ENCODE assay signal across 8 cellular contexts in the genomic region with DNA sequence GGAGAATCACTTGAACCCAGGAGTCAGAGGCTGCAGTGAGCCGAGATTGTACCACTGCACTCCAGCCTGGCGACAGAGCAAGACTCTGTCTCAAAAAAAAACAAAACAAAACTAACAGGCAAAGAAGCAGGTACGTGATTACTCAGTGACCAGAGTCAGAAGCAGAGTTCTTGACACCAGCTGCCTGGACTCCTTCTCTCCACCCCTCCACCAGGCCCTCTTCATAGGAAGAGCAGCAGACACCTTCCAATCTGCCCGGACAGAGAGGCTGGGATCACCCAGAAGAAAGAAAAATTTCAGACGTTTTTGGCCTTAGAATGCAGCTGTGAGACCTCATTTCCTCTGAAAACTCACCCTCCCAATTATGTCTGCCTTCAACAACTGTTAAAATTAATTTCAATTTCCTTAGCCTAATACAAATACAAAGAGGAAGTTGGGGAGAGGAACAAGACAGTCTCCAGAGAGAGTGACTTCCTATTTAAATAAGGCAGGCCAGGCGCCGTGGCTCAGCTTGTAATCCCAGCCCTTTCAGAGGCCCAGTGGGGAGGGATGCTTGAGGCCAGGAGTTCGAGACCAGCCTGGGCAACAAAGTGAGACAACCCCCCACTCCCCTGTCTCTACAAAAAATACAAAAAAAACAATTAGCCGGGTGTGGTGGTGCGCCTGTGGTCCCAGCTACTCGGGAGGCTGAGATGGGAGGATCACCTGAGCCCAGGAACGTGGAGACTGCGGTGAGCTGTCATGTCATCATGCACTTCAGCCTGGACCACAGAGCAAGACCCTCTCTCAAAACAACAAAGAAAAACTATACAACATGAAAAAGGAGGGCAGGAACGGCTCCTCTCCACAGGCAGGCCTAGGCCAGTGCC. TPM values are rescaled to one million over a fixed set of nuclear protein-coding genes. Genes with fewer than 3 reads are reported as not detected.
DNase-seq lines count a peak whose midpoint lies in the region; ATAC-seq, FAIRE-seq and TF ChIP-seq lines count a peak whose summit lies in the region.

No MANE protein-coding gene starts in this region.

- H2AFZ ChIP-seq in SK-N-SH (ENCODE audit: low read depth) (no peak overlapping the region), PC-9 (no peak overlapping the region), H1 (ENCODE audit: low read length) (no peak overlapping the region), neural cell (ENCODE audit: low read depth, low read length) (no peak overlapping the region)

- H4K20me1 ChIP-seq in SK-N-SH (ENCODE audit: insufficient read depth) (peaks cover 20% of the 10 kb centered on the region; the same call in 1 of the 2 replicates), PC-9 (ENCODE audit: insufficient read depth) (0 out of 2 replicates have a peak, but pooled peaks cover 6% of the 10 kb centered on the region), H1 (replicated peaks in 1 of 2; ENCODE audit: control insufficient read depth in 1 of 2, insufficient read depth in 2 of 2, low read length in 2 of 2) (peaks cover 5 to 13% of the 10 kb centered on the region in 2 experiments), neural cell (ENCODE audit: insufficient read depth) (peaks cover 4% of the 10 kb centered on the region)

- TSS peak; percentile 50 for BruUV-seq in PC-9 (replicated peaks; lab: Mats Ljungman, UMichigan)

- H3K9me2 ChIP-seq in SK-N-SH (no peaks in the 10 kb centered on the region), PC-9 (ENCODE audit: insufficient read depth) (no peaks in the 10 kb centered on the region), neural cell (ENCODE audit: insufficient read depth, low read length) (no peaks in the 10 kb centered on the region)

- no peak overlapping the region for H3K23ac ChIP-seq in H1 (ENCODE audit: insufficient read length)

- no peaks in the 10 kb centered on the region for H3K9me3 ChIP-seq in SK-N-SH
- no peaks in the 10 kb centered on the region for H3K9me3 ChIP-seq in PC-9 (ENCODE audit: insufficient read depth, low read depth)
- H3K9me3 ChIP-seq in H1 (ENCODE audit: insufficient read depth in 2 of 2, low read depth in 1 of 2, low read length in 1 of 2): no peaks in the 10 kb centered on the region
- no peaks in the 10 kb centered on the region for H3K9me3 ChIP-seq in neural cell (ENCODE audit: low read length)

- no peak for TF ChIP-seq POLR2A in H1 (IDR thresholded peaks at IDR 0.05; ENCODE audit: control extremely low read depth in 1 of 2, low read depth in 2 of 2, low read length in 2 of 2)

- TF ChIP-seq EP300 in SK-N-SH (IDR thresholded peaks at IDR 0.05; ENCODE audit: borderline replicate concordance in 1 of 2, low read depth in 1 of 2, low read length in 1 of 2): no peak
- no peak for TF ChIP-seq EP300 in H1 (IDR thresholded peaks at IDR 0.05; ENCODE audit: borderline replicate concordance in 1 of 2, low read depth in 2 of 2, low read length in 2 of 2)
- TF ChIP-seq EP300 in neural cell (conservative IDR thresholded peaks at IDR 0.05; ENCODE audit: poor library complexity, severe bottlenecking): no peak

- no peak overlapping the region for H3K4ac ChIP-seq in H1 (replicated peaks; ENCODE audit: insufficient read length, low read depth, low read length)

- no peak overlapping the region for H3K56ac ChIP-seq in H1 (replicated peaks; ENCODE audit: insufficient read length, low read depth, low read length)

- H3K79me2 ChIP-seq in SK-N-SH (ENCODE audit: insufficient read depth): peaks cover 40% of the 10 kb centered on the region
- peaks cover 26% of the 10 kb centered on the region; the same call in 1 of the 2 replicates for H3K79me2 ChIP-seq in PC-9 (ENCODE audit: low read depth)
- peaks cover 0 to 6% of the 10 kb centered on the region in 2 experiments; a peak in 1 of 4 replicates for H3K79me2 ChIP-seq in H1 (ENCODE audit: control insufficient read depth in 1 of 2, insufficient read depth in 2 of 2, low read length in 2 of 2)
- H3K79me2 ChIP-seq in neural cell (replicated peaks; ENCODE audit: insufficient read depth, low read length): peaks cover 39% of the 10 kb centered on the region

- H3F3A ChIP-seq in SK-N-SH (replicated peaks; ENCODE audit: insufficient read depth) (no peaks in the 10 kb centered on the region), PC-9 (ENCODE audit: insufficient read depth, low read depth) (peaks cover 11% of the 10 kb centered on the region), neural cell (ENCODE audit: insufficient read depth, low read length, poor library complexity, severe bottlenecking) (no peaks in the 10 kb centered on the region)

- TF ChIP-seq RAD21 in SK-N-SH (IDR thresholded peaks at IDR 0.05; ENCODE audit: low read length) (no peak), H1 (IDR thresholded peaks at IDR 0.05 in 1 of 2, conservative IDR thresholded peaks at IDR 0.05 in 1 of 2; ENCODE audit: low read depth in 2 of 2, low read length in 2 of 2) (no peak), neural cell (conservative IDR thresholded peaks at IDR 0.05) (no peak)

- CTCF ChIA-PET in SK-N-SH (lab: Yijun Ruan, JAX): interaction anchor here (0.6 kb wide), 1 partner anchor 73 kb away, joined by 3 read pairs; no protein-coding TSS in a partner anchor
- CTCF ChIA-PET in PC-9 (lab: Charles Lee): no interaction called here
- CTCF ChIA-PET in H1 (lab: Charles Lee; ENCODE audit: partially characterized antibody): interaction anchor here (0.6 to 3.1 kb wide), 3 partner anchors 12 to 191 kb away, joined by 3 to 15 read pairs (median 4); no protein-coding TSS in a partner anchor

- no peak overlapping the region for H4K91ac ChIP-seq in H1 (replicated peaks; ENCODE audit: insufficient read length, low read length)

- H2BK15ac ChIP-seq in H1 (ENCODE audit: low read length): no peak overlapping the region

- TF ChIP-seq CTCF in SK-N-SH (IDR thresholded peaks at IDR 0.05) (no peak), PC-9 (conservative IDR thresholded peaks at IDR 0.05) (no peak), H1 (IDR thresholded peaks at IDR 0.05; ENCODE audit: control extremely low read depth in 1 of 3, insufficient read depth in 1 of 3, low read depth in 1 of 3, low read length in 3 of 3) (no peak), neural cell (IDR thresholded peaks at IDR 0.05; ENCODE audit: poor library complexity, severe bottlenecking) (no peak)

- WGBS in SK-N-SH (ENCODE audit: low lambda C conversion rate): 85% methylated on average over 14 of the region's 14 CpGs
- WGBS in H1 (ENCODE audit: extremely low coverage in 1 of 2, insufficient coverage in 1 of 2, insufficient read length in 1 of 2, insufficient replicate concordance in 2 of 2, low coverage in 1 of 2, low lambda C conversion rate in 2 of 2, missing lambda C conversion rate in 1 of 2), 2 experiments: 85% methylated on average over 14 of the region's 14 CpGs; no CpG with 5 or more reads in 1 of the 2 experiments

- no peak overlapping the region for H2BK5ac ChIP-seq in H1 (ENCODE audit: low read depth, low read length)

- H4K8ac ChIP-seq in H1 (ENCODE audit: extremely low read depth, insufficient read depth, low read length): no peak overlapping the region

- intact Hi-C loops in PC-9 (cut with micrococcal nuclease; ENCODE audit: unreplicated experiment): no loop called here

- no peak overlapping the region for H2BK20ac ChIP-seq in H1 (ENCODE audit: low read length)

- H3K9ac ChIP-seq in SK-N-SH (no peak overlapping the region), H1 (replicated peaks in 1 of 4; ENCODE audit: extremely low read depth in 1 of 4, low read depth in 3 of 4, low read length in 3 of 4) (no peak overlapping the region), neural cell (ENCODE audit: low read length) (peak overlapping the region; percentile 85)

- H3K79me1 ChIP-seq in H1 (ENCODE audit: low read depth, low read length): peaks cover 3% of the 10 kb centered on the region; the same call in 1 of the 2 replicates

- POLR2A ChIA-PET in SK-N-SH (lab: Yijun Ruan, JAX) (no interaction called here), PC-9 (lab: Charles Lee; ENCODE audit: unreplicated experiment) (no interaction called here), H1 (lab: Charles Lee; ENCODE audit: partially characterized antibody) (interaction anchor here (1.0 to 2.0 kb wide), 3 partner anchors 10 to 18 kb away, joined by 3 to 8 read pairs (median 5); no protein-coding TSS in a partner anchor)

- H3K27me3 ChIP-seq in SK-N-SH (ENCODE audit: insufficient read depth): no peaks in the 10 kb centered on the region
- no peaks in the 10 kb centered on the region for H3K27me3 ChIP-seq in PC-9 (ENCODE audit: insufficient read depth, low read depth)
- peaks cover 10 to 40% (median 34%) of the 10 kb centered on the region in 4 experiments for H3K27me3 ChIP-seq in H1 (replicated peaks in 1 of 4; ENCODE audit: control insufficient read depth in 3 of 4, extremely low read depth in 1 of 4, insufficient read depth in 3 of 4, low read length in 3 of 4)
- H3K27me3 ChIP-seq in neural cell (ENCODE audit: insufficient read depth, low read depth, low read length): no peaks in the 10 kb centered on the region

- no peak overlapping the region for H2AK5ac ChIP-seq in H1 (ENCODE audit: low read depth, low read length)

- ATAC-seq in SK-N-SH treated with all-trans-retinoic acid at 6 μM for 48 hours (no peak), GM21423 (IDR thresholded peaks at IDR 0.05; ENCODE audit: unreplicated experiment) (no peak)

- H4K5ac ChIP-seq in H1 (ENCODE audit: insufficient read length, low read depth, low read length): no peak overlapping the region

- peaks cover 0 to 3% of the 10 kb centered on the region in 2 experiments for H3K36me3 ChIP-seq in SK-N-SH (replicated peaks in 1 of 2; ENCODE audit: control insufficient read depth in 1 of 2, insufficient read depth in 2 of 2, low read length in 1 of 2)
- H3K36me3 ChIP-seq in PC-9 (ENCODE audit: low read depth): no peaks in the 10 kb centered on the region
- no peaks in the 10 kb centered on the region for H3K36me3 ChIP-seq in H1 (ENCODE audit: control insufficient read depth in 2 of 4, insufficient read depth in 4 of 4, low read length in 3 of 4)
- no peaks in the 10 kb centered on the region for H3K36me3 ChIP-seq in neural cell (ENCODE audit: insufficient read depth, low read length)

- H3K4me2 ChIP-seq in SK-N-SH: peak overlapping the region; percentile 87
- H3K4me2 ChIP-seq in PC-9: peak overlapping the region; percentile 92
- H3K4me2 ChIP-seq in H1 (ENCODE audit: insufficient read depth in 1 of 2, low read depth in 2 of 2, low read length in 2 of 2): peak overlapping the region; percentile 58 to 77; a peak in 3 of 4 replicates
- peak overlapping the region; percentile 84 for H3K4me2 ChIP-seq in neural cell (ENCODE audit: low read length)

- no peak overlapping the region for H3K14ac ChIP-seq in H1 (ENCODE audit: insufficient read length)

- H3K27ac ChIP-seq in SK-N-SH (ENCODE audit: low read depth in 2 of 2, low read length in 1 of 2): no peak overlapping the region
- no peak overlapping the region for H3K27ac ChIP-seq in PC-9
- H3K27ac ChIP-seq in H1 (ENCODE audit: low read depth, low read length): no peak overlapping the region
- no peak overlapping the region for H3K27ac ChIP-seq in neural cell (ENCODE audit: low read length)

- no peak overlapping the region for H3K18ac ChIP-seq in H1 (ENCODE audit: extremely low read depth, low read length)

- DNase-seq in SK-N-SH (no peak), PC-9 (no peak), H1 (ENCODE audit: low read depth in 1 of 2, low spot score in 2 of 2) (no peak), NCI-H345 (lab: John Stamatoyannopoulos, UW) (no peak), amygdala (lab: John Stamatoyannopoulos, UW) (no peak)

- no peak overlapping the region for H2BK120ac ChIP-seq in H1 (replicated peaks; ENCODE audit: low read depth, low read length)

- H2BK12ac ChIP-seq in H1 (ENCODE audit: low read depth, low read length): no peak overlapping the region

- H3K23me2 ChIP-seq in H1 (ENCODE audit: low read depth, low read length): peaks cover 14% of the 10 kb centered on the region; the same call in 1 of the 2 replicates

- FAIRE-seq in H1 (lab: Jason Lieb, UNC): no peak

- H3K4me1 ChIP-seq in SK-N-SH (ENCODE audit: control insufficient read depth in 1 of 2, insufficient read depth in 2 of 2, low read depth in 1 of 2, low read length in 1 of 2): peaks cover 4 to 9% of the 10 kb centered on the region in 2 experiments; a peak in 1 of 4 replicates
- H3K4me1 ChIP-seq in PC-9 (replicated peaks; ENCODE audit: insufficient read depth): peaks cover 15% of the 10 kb centered on the region; the same call in 1 of the 2 replicates
- H3K4me1 ChIP-seq in H1 (replicated peaks in 1 of 4; ENCODE audit: control insufficient read depth in 3 of 4, insufficient read depth in 4 of 4, low read length in 3 of 4): peaks cover under 1 to 12% (median 7%) of the 10 kb centered on the region in 4 experiments

- H3K4me3 ChIP-seq in SK-N-SH (ENCODE audit: low read depth in 2 of 2, low read length in 1 of 2) (peak overlapping the region; percentile 67 to 77), PC-9 (peak overlapping the region; percentile 69; the same call in 1 of the 2 replicates), H1 (ENCODE audit: extremely low read depth in 1 of 4, insufficient read depth in 2 of 4, low read depth in 3 of 4, low read length in 4 of 4) (peak overlapping the region in 1 of 4 experiments; percentile 84; a peak in 2 of 8 replicates), neural cell (ENCODE audit: low read length) (peak overlapping the region; percentile 87)

RNA-seq across cellular contexts. Expression of a gene that starts 1.6 kb away (rescaled TPM):
- polyA plus RNA-seq in SK-N-SH (2012; rRNA removed) (14.5 and 14.9 TPM in 2 replicates), H1 (2011; rRNA removed) (18.9 and 27.7 TPM in 2 replicates), neural cell (66.7 and 68.2 TPM in 2 replicates)
- polyA plus RNA-seq in SK-N-SH (2012; cell fraction: cytosol; rRNA removed): 6.8 and 12.3 TPM in 2 replicates
- polyA plus RNA-seq in SK-N-SH (2012; cell fraction: nucleus; rRNA removed): 16.8 and 17.5 TPM in 2 replicates
- total RNA-seq in PC-9 (2021): 24.3 and 28.0 TPM in 2 replicates
- total RNA-seq in H1 (2021; fragmentation: NEBNext Ultra II Directional; extraction: Animal tissue kit (Norgen Biotek cat#: 25700)): 11.6 and 15.0 TPM in 2 replicates
- polyA plus RNA-seq in H1 (2011; cell fraction: cytosol; rRNA removed): 19.7 TPM
- polyA plus RNA-seq in H1 (2011; cell fraction: nucleus; rRNA removed): 43.4 TPM
- 12.3 to 18.5 TPM (median 17.5 TPM) in 4 replicates for polyA plus RNA-seq in H1 (2012, experiment 1 of 2)
- polyA plus RNA-seq in H1 (2012, experiment 2 of 2): 14.0 TPM
- polyA plus RNA-seq in H1 (2013, experiment 1 of 2): 8.8 TPM
- polyA plus RNA-seq in H1 (2013, experiment 2 of 2): 9.4 TPM
- polyA minus RNA-seq in H1 (2011; rRNA and poly(A)+ RNA removed): 6.2 and 9.1 TPM in 2 replicates
- polyA minus RNA-seq in H1 (2011; cell fraction: cytosol; rRNA and poly(A)+ RNA removed): 9.5 TPM
- polyA minus RNA-seq in H1 (2011; cell fraction: nucleus; rRNA and poly(A)+ RNA removed): 12.7 TPM
- polyA minus RNA-seq in neural cell: 65.5 and 73.0 TPM in 2 replicates

RNA-seq across cellular contexts. Expression of a gene that starts 14.6 kb away (rescaled TPM):
- polyA plus RNA-seq in SK-N-SH (2012; rRNA removed) (7.4 and 8.4 TPM in 2 replicates), H1 (2011; rRNA removed) (1.3 and 1.4 TPM in 2 replicates), neural cell (0.66 and 0.84 TPM in 2 replicates)
- 7.3 and 7.6 TPM in 2 replicates for polyA plus RNA-seq in SK-N-SH (2012; cell fraction: cytosol; rRNA removed)
- 14.9 and 16.5 TPM in 2 replicates for polyA plus RNA-seq in SK-N-SH (2012; cell fraction: nucleus; rRNA removed)
- total RNA-seq in PC-9 (2021): 32.6 and 41.5 TPM in 2 replicates
- total RNA-seq in H1 (2021; fragmentation: NEBNext Ultra II Directional; extraction: Animal tissue kit (Norgen Biotek cat#: 25700)): 0.69 and 1.0 TPM in 2 replicates
- polyA plus RNA-seq in H1 (2011; cell fraction: cytosol; rRNA removed): 1.8 TPM
- 1.5 TPM for polyA plus RNA-seq in H1 (2011; cell fraction: nucleus; rRNA removed)
- polyA plus RNA-seq in H1 (2012, experiment 1 of 2): 2.7 to 4.2 TPM (median 4.0 TPM) in 4 replicates
- 1.6 TPM for polyA plus RNA-seq in H1 (2012, experiment 2 of 2)
- 1.1 TPM for polyA plus RNA-seq in H1 (2013, experiment 1 of 2)
- polyA plus RNA-seq in H1 (2013, experiment 2 of 2): 1.3 TPM
- polyA minus RNA-seq in H1 (2011; rRNA and poly(A)+ RNA removed): 0.20 and 0.47 TPM in 2 replicates
- not detected for polyA minus RNA-seq in H1 (2011; cell fraction: cytosol; rRNA and poly(A)+ RNA removed)
- polyA minus RNA-seq in H1 (2011; cell fraction: nucleus; rRNA and poly(A)+ RNA removed): 1.00 TPM
- polyA minus RNA-seq in neural cell: not detected in 2 replicates

RNA-seq across cellular contexts. Expression of a gene that starts 38.6 kb away (rescaled TPM):
- polyA plus RNA-seq in SK-N-SH (2012; rRNA removed): 86.9 and 158 TPM in 2 replicates
- 140 and 195 TPM in 2 replicates for polyA plus RNA-seq in SK-N-SH (2012; cell fraction: cytosol; rRNA removed)
- 45.0 and 80.6 TPM in 2 replicates for polyA plus RNA-seq in SK-N-SH (2012; cell fraction: nucleus; rRNA removed)
- total RNA-seq in PC-9 (2021): 106 and 120 TPM in 2 replicates
- total RNA-seq in H1 (2021; fragmentation: NEBNext Ultra II Directional; extraction: Animal tissue kit (Norgen Biotek cat#: 25700)): 160 and 169 TPM in 2 replicates
- polyA plus RNA-seq in H1 (2011; rRNA removed): 181 and 197 TPM in 2 replicates
- polyA plus RNA-seq in H1 (2011; cell fraction: cytosol; rRNA removed): 144 TPM
- polyA plus RNA-seq in H1 (2011; cell fraction: nucleus; rRNA removed): 89.2 TPM
- polyA plus RNA-seq in H1 (2012, experiment 1 of 2): 150 to 155 TPM (median 153 TPM) in 4 replicates
- 187 TPM for polyA plus RNA-seq in H1 (2012, experiment 2 of 2)
- 133 TPM for polyA plus RNA-seq in H1 (2013, experiment 1 of 2)
- 141 TPM for polyA plus RNA-seq in H1 (2013, experiment 2 of 2)
- polyA minus RNA-seq in H1 (2011; rRNA and poly(A)+ RNA removed): 35.3 and 42.5 TPM in 2 replicates
- polyA minus RNA-seq in H1 (2011; cell fraction: cytosol; rRNA and poly(A)+ RNA removed): 59.7 TPM
- polyA minus RNA-seq in H1 (2011; cell fraction: nucleus; rRNA and poly(A)+ RNA removed): 33.6 TPM
- 131 and 163 TPM in 2 replicates for polyA plus RNA-seq in neural cell
- polyA minus RNA-seq in neural cell: 48.2 and 52.1 TPM in 2 replicates
